1 cellular context compared by ENCODE assay signal in genomic region chr21:42233067-42233981, GRCh38.
TF ChIP-seq lines count a peak whose summit lies in the region.

No MANE protein-coding gene starts in this region.

TF ChIP-seq in endothelial cell of umbilical vein, 7 proteins besides CTCF, POLR2A, EP300 and RAD21:
- TF ChIP-seq MYC (IDR thresholded peaks at IDR 0.05; ENCODE audit: low read depth, low read length) = peak; percentile 54
- peak; percentile 18 for TF ChIP-seq POLR2AphosphoS5 (IDR thresholded peaks at IDR 0.05; ENCODE audit: insufficient read depth, low read depth, low read length)
- no peak for TF ChIP-seq FOS (IDR thresholded peaks at IDR 0.05; ENCODE audit: borderline replicate concordance, insufficient read depth, low read length)
- peak; percentile 48 for TF ChIP-seq GATA2 (IDR thresholded peaks at IDR 0.05; ENCODE audit: insufficient read depth, insufficient read length, low read depth, low read length)
- peak; percentile 66 for TF ChIP-seq MAX (IDR thresholded peaks at IDR 0.05; ENCODE audit: insufficient read depth, insufficient read length)
- TF ChIP-seq JUN (IDR thresholded peaks at IDR 0.05; ENCODE audit: borderline replicate concordance, insufficient read depth, insufficient read length, low read depth) = peak; percentile 90
- TF ChIP-seq EZH2 (IDR thresholded peaks at IDR 0.05; ENCODE audit: borderline replicate concordance, low read depth, low read length, severe bottlenecking) = no peak
